In genomic region chr10:27099916-27100799, GRCh38 we compare ENCODE assay signal across 1 cellular context.
A peak's percentile ranks its signal among the peaks of the same experiment; 100 is the strongest.
TF ChIP-seq lines count a peak whose summit lies in the region.

ANKRD26 (minus strand) TSS chr10:27100494; CDS start chr10:27100326, 168 bp downstream.

TF ChIP-seq in HepG2, 621 proteins besides CTCF, POLR2A, EP300 and RAD21 (continued from another document and continues in another):
- TF ChIP-seq ZNF276 (CRISPR knock-in tag; IDR thresholded peaks at IDR 0.05; ENCODE audit: low read depth) (no peak), ZNF773 (CRISPR knock-in tag; IDR thresholded peaks at IDR 0.05; ENCODE audit: borderline replicate concordance) (peak; percentile 28; the same call in 1 of the 2 replicates), NR2F2 (IDR thresholded peaks at IDR 0.05; ENCODE audit: borderline replicate concordance, low read depth) (no peak), TEAD2 (CRISPR knock-in tag; IDR thresholded peaks at IDR 0.05) (no peak), ZSCAN20 (CRISPR knock-in tag; IDR thresholded peaks at IDR 0.05; ENCODE audit: borderline replicate concordance) (peak; percentile 67; the same call in 1 of the 2 replicates), TAF1 (CRISPR knock-in tag; IDR thresholded peaks at IDR 0.05) (peak; percentile 84), NFRKB (IDR thresholded peaks at IDR 0.05) (0 out of 2 replicates have a peak, but pooled peaks have one; percentile 66), ZNF549 (CRISPR knock-in tag; IDR thresholded peaks at IDR 0.05) (no peak), NONO (IDR thresholded peaks at IDR 0.05) (no peak), NONO (CRISPR knock-in tag; conservative IDR thresholded peaks at IDR 0.05) (peak; percentile 46; the same call in 1 of the 2 replicates), YEATS2 (CRISPR knock-in tag; IDR thresholded peaks at IDR 0.05; ENCODE audit: borderline replicate concordance) (peak; percentile 70; the same call in 1 of the 2 replicates), ZFP41 (CRISPR knock-in tag; IDR thresholded peaks at IDR 0.05; ENCODE audit: borderline replicate concordance) (no peak), ZNF331 (CRISPR knock-in tag; IDR thresholded peaks at IDR 0.05) (no peak), CHCHD3 (CRISPR knock-in tag; IDR thresholded peaks at IDR 0.05) (no peak), TARDBP (CRISPR knock-in tag; IDR thresholded peaks at IDR 0.05) (0 out of 2 replicates have a peak, but pooled peaks have one; percentile 9), ZBTB38 (CRISPR knock-in tag; IDR thresholded peaks at IDR 0.05) (no peak; the same call in 1 of the 2 replicates), TBX3 (IDR thresholded peaks at IDR 0.05; ENCODE audit: borderline replicate concordance) (no peak), ZNF646 (CRISPR knock-in tag; IDR thresholded peaks at IDR 0.05) (no peak), ZGPAT (CRISPR knock-in tag; IDR thresholded peaks at IDR 0.05) (peak; percentile 75; the same call in 1 of the 2 replicates), SP4 (CRISPR knock-in tag; IDR thresholded peaks at IDR 0.05) (0 out of 2 replicates have a peak, but pooled peaks have one; percentile 47), ZBTB33 (CRISPR knock-in tag; IDR thresholded peaks at IDR 0.05) (no peak), ZNF670 (CRISPR knock-in tag; IDR thresholded peaks at IDR 0.05; ENCODE audit: borderline replicate concordance) (no peak), GZF1 (CRISPR knock-in tag; IDR thresholded peaks at IDR 0.05) (no peak)
- TF ChIP-seq, protein P1, sequence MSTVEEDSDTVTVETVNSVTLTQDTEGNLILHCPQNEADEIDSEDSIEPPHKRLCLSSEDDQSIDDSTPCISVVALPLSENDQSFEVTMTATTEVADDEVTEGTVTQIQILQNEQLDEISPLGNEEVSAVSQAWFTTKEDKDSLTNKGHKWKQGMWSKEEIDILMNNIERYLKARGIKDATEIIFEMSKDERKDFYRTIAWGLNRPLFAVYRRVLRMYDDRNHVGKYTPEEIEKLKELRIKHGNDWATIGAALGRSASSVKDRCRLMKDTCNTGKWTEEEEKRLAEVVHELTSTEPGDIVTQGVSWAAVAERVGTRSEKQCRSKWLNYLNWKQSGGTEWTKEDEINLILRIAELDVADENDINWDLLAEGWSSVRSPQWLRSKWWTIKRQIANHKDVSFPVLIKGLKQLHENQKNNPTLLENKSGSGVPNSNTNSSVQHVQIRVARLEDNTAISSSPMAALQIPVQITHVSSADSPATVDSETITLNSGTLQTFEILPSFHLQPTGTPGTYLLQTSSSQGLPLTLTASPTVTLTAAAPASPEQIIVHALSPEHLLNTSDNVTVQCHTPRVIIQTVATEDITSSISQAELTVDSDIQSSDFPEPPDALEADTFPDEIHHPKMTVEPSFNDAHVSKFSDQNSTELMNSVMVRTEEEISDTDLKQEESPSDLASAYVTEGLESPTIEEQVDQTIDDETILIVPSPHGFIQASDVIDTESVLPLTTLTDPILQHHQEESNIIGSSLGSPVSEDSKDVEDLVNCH (CRISPR knock-in tag; IDR thresholded peaks at IDR 0.05), result no peak
- TF ChIP-seq, protein P2, sequence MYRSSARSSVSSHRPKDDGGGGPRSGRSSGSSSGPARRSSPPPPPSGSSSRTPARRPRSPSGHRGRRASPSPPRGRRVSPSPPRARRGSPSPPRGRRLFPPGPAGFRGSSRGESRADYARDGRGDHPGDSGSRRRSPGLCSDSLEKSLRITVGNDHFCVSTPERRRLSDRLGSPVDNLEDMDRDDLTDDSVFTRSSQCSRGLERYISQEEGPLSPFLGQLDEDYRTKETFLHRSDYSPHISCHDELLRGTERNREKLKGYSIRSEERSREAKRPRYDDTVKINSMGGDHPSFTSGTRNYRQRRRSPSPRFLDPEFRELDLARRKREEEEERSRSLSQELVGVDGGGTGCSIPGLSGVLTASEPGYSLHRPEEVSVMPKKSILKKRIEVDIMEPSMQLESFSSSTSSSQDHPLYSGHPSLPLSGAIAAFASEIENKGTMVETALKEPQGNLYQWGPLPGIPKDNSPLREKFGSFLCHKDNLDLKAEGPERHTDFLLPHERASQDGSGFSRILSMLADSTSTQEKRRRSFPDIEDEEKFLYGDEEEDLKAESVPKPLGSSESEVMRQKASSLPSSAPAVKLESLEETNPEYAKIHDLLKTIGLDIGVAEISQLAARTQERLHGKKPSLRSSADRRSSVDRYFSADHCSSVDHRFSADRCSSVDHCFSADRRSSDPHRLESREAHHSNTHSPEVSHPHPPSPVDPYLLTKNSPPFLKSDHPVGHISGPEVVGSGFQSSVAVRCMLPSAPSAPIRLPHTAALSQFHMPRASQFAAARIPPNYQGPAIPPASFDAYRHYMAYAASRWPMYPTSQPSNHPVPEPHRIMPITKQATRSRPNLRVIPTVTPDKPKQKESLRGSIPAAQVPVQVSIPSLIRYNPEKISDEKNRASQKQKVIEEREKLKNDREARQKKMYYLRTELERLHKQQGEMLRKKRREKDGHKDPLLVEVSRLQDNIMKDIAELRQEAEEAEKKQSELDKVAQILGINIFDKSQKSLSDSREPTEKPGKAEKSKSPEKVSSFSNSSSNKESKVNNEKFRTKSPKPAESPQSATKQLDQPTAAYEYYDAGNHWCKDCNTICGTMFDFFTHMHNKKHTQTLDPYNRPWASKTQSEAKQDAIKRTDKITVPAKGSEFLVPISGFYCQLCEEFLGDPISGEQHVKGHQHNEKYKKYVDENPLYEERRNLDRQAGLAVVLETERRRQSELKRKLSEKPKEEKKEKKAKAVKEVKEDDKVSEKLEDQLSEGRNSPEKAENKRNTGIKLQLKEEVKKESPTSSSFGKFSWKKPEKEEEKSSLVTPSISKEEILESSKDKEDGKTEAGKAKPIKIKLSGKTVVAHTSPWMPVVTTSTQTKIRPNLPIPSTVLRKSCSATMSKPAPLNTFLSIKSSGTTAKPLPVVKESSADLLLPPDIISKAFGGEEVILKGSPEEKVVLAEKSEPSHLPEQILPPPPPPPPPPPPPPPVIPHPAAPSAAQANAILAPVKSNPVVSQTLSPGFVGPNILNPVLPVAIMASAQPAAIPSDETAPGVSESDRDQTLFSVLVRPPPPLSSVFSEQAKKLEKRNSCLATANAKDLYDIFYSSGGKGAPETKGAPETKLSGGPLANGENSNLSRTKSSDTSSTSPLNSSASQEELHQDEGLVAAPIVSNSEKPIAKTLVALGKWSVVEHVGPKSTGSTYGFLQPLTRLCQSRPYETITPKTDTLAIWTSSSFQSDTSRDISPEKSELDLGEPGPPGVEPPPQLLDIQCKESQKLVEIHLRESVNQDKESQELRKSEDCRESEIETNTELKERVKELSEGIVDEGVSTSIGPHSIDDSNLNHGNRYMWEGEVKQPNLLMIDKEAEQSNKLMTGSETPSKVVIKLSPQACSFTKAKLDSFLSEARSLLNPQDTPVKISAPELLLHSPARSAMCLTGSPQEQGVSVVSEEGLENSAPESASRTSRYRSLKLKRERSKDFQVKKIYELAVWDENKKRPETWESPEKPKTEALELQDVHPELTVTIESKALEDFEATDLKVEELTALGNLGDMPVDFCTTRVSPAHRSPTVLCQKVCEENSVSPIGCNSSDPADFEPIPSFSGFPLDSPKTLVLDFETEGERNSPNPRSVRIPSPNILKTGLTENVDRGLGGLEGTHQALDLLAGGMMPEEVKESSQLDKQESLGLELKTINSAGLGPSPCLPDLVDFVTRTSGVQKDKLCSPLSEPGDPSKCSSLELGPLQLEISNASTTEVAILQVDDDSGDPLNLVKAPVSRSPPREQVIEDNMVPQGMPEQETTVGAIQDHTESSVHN (CRISPR knock-in tag; IDR thresholded peaks at IDR 0.05), result no peak
- TF ChIP-seq, protein P3, sequence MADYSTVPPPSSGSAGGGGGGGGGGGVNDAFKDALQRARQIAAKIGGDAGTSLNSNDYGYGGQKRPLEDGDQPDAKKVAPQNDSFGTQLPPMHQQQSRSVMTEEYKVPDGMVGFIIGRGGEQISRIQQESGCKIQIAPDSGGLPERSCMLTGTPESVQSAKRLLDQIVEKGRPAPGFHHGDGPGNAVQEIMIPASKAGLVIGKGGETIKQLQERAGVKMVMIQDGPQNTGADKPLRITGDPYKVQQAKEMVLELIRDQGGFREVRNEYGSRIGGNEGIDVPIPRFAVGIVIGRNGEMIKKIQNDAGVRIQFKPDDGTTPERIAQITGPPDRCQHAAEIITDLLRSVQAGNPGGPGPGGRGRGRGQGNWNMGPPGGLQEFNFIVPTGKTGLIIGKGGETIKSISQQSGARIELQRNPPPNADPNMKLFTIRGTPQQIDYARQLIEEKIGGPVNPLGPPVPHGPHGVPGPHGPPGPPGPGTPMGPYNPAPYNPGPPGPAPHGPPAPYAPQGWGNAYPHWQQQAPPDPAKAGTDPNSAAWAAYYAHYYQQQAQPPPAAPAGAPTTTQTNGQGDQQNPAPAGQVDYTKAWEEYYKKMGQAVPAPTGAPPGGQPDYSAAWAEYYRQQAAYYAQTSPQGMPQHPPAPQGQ (CRISPR knock-in tag; IDR thresholded peaks at IDR 0.05; ENCODE audit: borderline replicate concordance), result no peak
- TF ChIP-seq, protein P4, sequence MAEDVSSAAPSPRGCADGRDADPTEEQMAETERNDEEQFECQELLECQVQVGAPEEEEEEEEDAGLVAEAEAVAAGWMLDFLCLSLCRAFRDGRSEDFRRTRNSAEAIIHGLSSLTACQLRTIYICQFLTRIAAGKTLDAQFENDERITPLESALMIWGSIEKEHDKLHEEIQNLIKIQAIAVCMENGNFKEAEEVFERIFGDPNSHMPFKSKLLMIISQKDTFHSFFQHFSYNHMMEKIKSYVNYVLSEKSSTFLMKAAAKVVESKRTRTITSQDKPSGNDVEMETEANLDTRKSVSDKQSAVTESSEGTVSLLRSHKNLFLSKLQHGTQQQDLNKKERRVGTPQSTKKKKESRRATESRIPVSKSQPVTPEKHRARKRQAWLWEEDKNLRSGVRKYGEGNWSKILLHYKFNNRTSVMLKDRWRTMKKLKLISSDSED (CRISPR knock-in tag; IDR thresholded peaks at IDR 0.05), result no peak
